8 cellular contexts compared by ENCODE assay signal in the genomic region with DNA sequence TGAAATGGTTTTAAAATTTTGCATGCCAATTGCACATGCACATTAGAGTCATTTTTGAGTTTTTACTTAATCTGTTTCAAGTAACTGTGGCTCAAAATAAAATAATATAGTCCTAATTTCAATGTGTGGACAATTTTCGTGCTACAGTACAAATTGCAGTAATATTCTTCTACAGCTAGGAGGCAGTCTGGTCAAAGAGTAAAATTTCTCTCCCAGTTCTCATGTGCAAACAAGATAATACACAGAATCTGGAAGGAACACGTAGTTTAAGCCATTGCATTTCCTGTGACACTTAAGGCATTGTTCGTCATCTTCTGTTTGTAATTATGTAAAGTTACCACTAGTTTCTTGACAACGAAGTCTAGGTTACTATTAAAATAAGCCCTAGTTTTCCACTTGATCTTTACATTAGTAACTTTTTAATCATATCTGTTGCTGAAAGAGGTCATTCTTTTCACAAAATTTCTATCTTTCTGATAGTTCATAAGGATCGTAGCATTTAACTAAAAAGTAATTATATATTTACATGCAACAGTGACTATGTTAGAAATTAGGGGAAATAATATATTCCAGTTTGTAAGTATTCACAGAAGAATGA. TPM values are rescaled to one million over a fixed set of nuclear protein-coding genes. Genes with fewer than 3 reads are reported as not detected.
DNase-seq lines count a peak whose midpoint lies in the region; ATAC-seq, FAIRE-seq and TF ChIP-seq lines count a peak whose summit lies in the region.

No MANE protein-coding gene starts in this region.

- CTCF ChIA-PET in GM12878 (lab: Yijun Ruan, JAX), result interaction anchor here (0.6 to 1.5 kb wide), 24 partner anchors 9 to 636 kb away, joined by 3 to 11 read pairs (median 4); a partner anchor contains a TSS

- BruUV-seq in GM12878 (replicated peaks; lab: Mats Ljungman, UMichigan), result no TSS peak

- no peaks in the 10 kb centered on the region for H3K79me2 ChIP-seq in GM12878 (ENCODE audit: control insufficient read depth, insufficient read depth, low read length)

- DNase-seq in SHP77 (lab: John Stamatoyannopoulos, UW), result peak; percentile 20 to 37
- DNase-seq in SHP77 treated with DMSO at 0.1 percent for 48 hours (lab: John Stamatoyannopoulos, UW), result no peak
- peak; percentile 8 to 63 for DNase-seq in NCI-H524 (lab: John Stamatoyannopoulos, UW)
- no peak for DNase-seq in GM12878 (ENCODE audit: low read depth, low spot score)
- DNase-seq in kidney, result no peak
- no peak for DNase-seq in upper lobe of left lung
- no peak for DNase-seq in stimulated activated CD4-positive, alpha-beta T cell treated with anti-CD3 and anti-CD28 coated beads, Interleukin-2, amount 100 ng/mL, for 24 hours

- H3K27me3 ChIP-seq in GM12878 (replicated peaks in 1 of 2; ENCODE audit: control insufficient read depth in 2 of 2, insufficient read depth in 2 of 2, low read length in 1 of 2), result no peaks in the 10 kb centered on the region
- H3K27me3 ChIP-seq in upper lobe of left lung, result no peaks in the 10 kb centered on the region

- POLR2A ChIA-PET in GM12878 (lab: Charles Lee), result no interaction called here

- in situ Hi-C loops in GM12878 (cut with MboI), result loop anchor here (10.0 kb wide), 1 partner anchor 580 kb away; no protein-coding TSS in a partner anchor

- no peak for TF ChIP-seq POLR2A in GM12878 (IDR thresholded peaks at IDR 0.05; ENCODE audit: low read depth, low read length)
- TF ChIP-seq POLR2A in upper lobe of left lung (IDR thresholded peaks at IDR 0.05), result no peak

- no peaks in the 10 kb centered on the region for H4K20me1 ChIP-seq in GM12878 (ENCODE audit: control insufficient read depth, insufficient read depth)

- H3K27ac ChIP-seq in GM12878 (ENCODE audit: control insufficient read depth, insufficient read depth) (no peak overlapping the region), kidney (ENCODE audit: low read depth in 2 of 2, low read length in 2 of 2) (no peak overlapping the region), upper lobe of left lung (no peak overlapping the region)

- peak; percentile 58 to 65 (median 60) for TF ChIP-seq CTCF in GM12878 (IDR thresholded peaks at IDR 0.05 in 2 of 3, conservative IDR thresholded peaks at IDR 0.05 in 1 of 3; ENCODE audit: control insufficient read depth in 2 of 3, extremely low read depth in 1 of 3, insufficient read depth in 1 of 3, low read depth in 3 of 3, low read length in 3 of 3)
- peak; percentile 43 for TF ChIP-seq CTCF in kidney (IDR thresholded peaks at IDR 0.05; ENCODE audit: borderline replicate concordance, extremely low read depth, insufficient read depth)
- peak; percentile 41 to 67 (median 60) for TF ChIP-seq CTCF in upper lobe of left lung (IDR thresholded peaks at IDR 0.05)

- intact Hi-C loops in GM12878 (cut with micrococcal nuclease; ENCODE audit: unreplicated experiment), result loop anchor here (1.0 to 10.0 kb wide), 2 partner anchors 200 to 582 kb away; no protein-coding TSS in a partner anchor
- intact Hi-C loops in kidney (cut with DNase I), result no loop called here

- no peak for TF ChIP-seq EP300 in GM12878 (IDR thresholded peaks at IDR 0.05; ENCODE audit: borderline replicate concordance in 1 of 2, control insufficient read depth in 1 of 2, low read depth in 2 of 2, low read length in 2 of 2)
- no peak for TF ChIP-seq EP300 in upper lobe of left lung (IDR thresholded peaks at IDR 0.05)

- H3K9me3 ChIP-seq in GM12878 (replicated peaks; ENCODE audit: control insufficient read depth, insufficient read depth, low read length), result no peaks in the 10 kb centered on the region
- no peaks in the 10 kb centered on the region for H3K9me3 ChIP-seq in kidney (ENCODE audit: control insufficient read depth in 1 of 2, low read length in 2 of 2)
- H3K9me3 ChIP-seq in upper lobe of left lung, result no peaks in the 10 kb centered on the region

- RAD21 ChIA-PET in GM12878 (lab: Charles Lee; ENCODE audit: unreplicated experiment), result interaction anchor here (0.6 to 2.0 kb wide), 7 partner anchors 9 to 582 kb away, joined by 3 to 11 read pairs (median 5); no protein-coding TSS in a partner anchor

- FAIRE-seq in GM12878 (lab: Jason Lieb, UNC), result peak; percentile 73
- FAIRE-seq in kidney (lab: Jason Lieb, UNC), result no peak

- H3K4me3 ChIP-seq in GM12878 (no peak overlapping the region), kidney (ENCODE audit: low read length in 2 of 2) (no peak overlapping the region), upper lobe of left lung (no peak overlapping the region)

- H3K4me2 ChIP-seq in GM12878 (ENCODE audit: control insufficient read depth, insufficient read depth), result no peak overlapping the region

- no peak overlapping the region for H2AFZ ChIP-seq in GM12878 (ENCODE audit: control insufficient read depth, low read depth, low read length)

- H3K9ac ChIP-seq in GM12878 (ENCODE audit: control insufficient read depth, insufficient read depth, low read length) (no peak overlapping the region), kidney (ENCODE audit: low read length in 2 of 2) (no peak overlapping the region)

- H3K36me3 ChIP-seq in GM12878 (ENCODE audit: control insufficient read depth in 2 of 2, insufficient read depth in 2 of 2, low read length in 1 of 2), result peaks cover 0 to 3% of the 10 kb centered on the region in 2 experiments; a peak in 1 of 4 replicates
- peaks cover 4 to 17% of the 10 kb centered on the region in 2 donors for H3K36me3 ChIP-seq in kidney (ENCODE audit: control insufficient read depth in 1 of 2, insufficient read depth in 2 of 2, low read length in 2 of 2)
- peaks cover 9 to 54% (median 12%) of the 10 kb centered on the region in 4 donors for H3K36me3 ChIP-seq in upper lobe of left lung

- H3K4me1 ChIP-seq in GM12878 (ENCODE audit: control insufficient read depth, insufficient read depth, low read length) (no peaks in the 10 kb centered on the region), kidney (ENCODE audit: control insufficient read depth in 1 of 2, insufficient read depth in 1 of 2, low read depth in 1 of 2, low read length in 2 of 2) (no peaks in the 10 kb centered on the region), upper lobe of left lung (no peaks in the 10 kb centered on the region)

- SMC1A ChIA-PET in GM12878 (lab: Charles Lee; ENCODE audit: uncharacterized antibody, unreplicated experiment), result interaction anchor here (0.8 to 1.5 kb wide), 11 partner anchors 9 to 591 kb away, joined by 3 to 5 read pairs (median 3); no protein-coding TSS in a partner anchor

- ATAC-seq in HG02798 (IDR thresholded peaks at IDR 0.05; ENCODE audit: poor library complexity, unreplicated experiment) (peak; percentile 64), GM12878 (peak; percentile 72), upper lobe of left lung (ENCODE audit: low FRiP score in 2 of 2) (peak in 1 of 2 donors; percentile 72)

- 62% methylated on average over 5 of the region's 5 CpGs for WGBS in GM12878 (ENCODE audit: insufficient coverage, insufficient replicate concordance, low lambda C conversion rate, missing lambda C conversion rate)
- whole genome bisulfite sequencing in upper lobe of left lung, 2 donors, result 28 to 32% methylated on average over 5 of the region's 5 CpGs

- TF ChIP-seq RAD21 in GM12878 (IDR thresholded peaks at IDR 0.05; ENCODE audit: insufficient read depth, low read depth, low read length), result peak; percentile 72

RNA-seq across cellular contexts. Expression of a gene that starts 28.9 kb away (rescaled TPM):
- 67.2 and 68.2 TPM in 2 replicates for total RNA-seq in GM12878 (2013; cell fraction: nucleolus; rRNA removed)
- total RNA-seq in GM12878 (2014; rRNA removed), result 10.6 and 10.7 TPM in 2 replicates
- 15.1 and 16.3 TPM in 2 replicates for total RNA-seq in GM12878 (2014; rRNA removed; fragmentation: Illumina TruSeq; extraction: Trizol)
- 12.3 TPM in 2 replicates for total RNA-seq in GM12878 (2021)
- 3.6 TPM for polyA plus RNA-seq in GM12878 (2011; ENCODE audit: low read depth)
- 14.1 and 26.1 TPM in 2 replicates for polyA plus RNA-seq in GM12878 (2011; rRNA removed)
- polyA plus RNA-seq in GM12878 (2011; cell fraction: cytosol; rRNA removed), result 3.8 and 4.4 TPM in 2 replicates
- polyA plus RNA-seq in GM12878 (2011; cell fraction: nucleus; rRNA removed), result 12.8 and 17.3 TPM in 2 replicates
- polyA plus RNA-seq in GM12878 (2012), result 8.6 and 9.5 TPM in 2 replicates
- 11.8 and 16.3 TPM in 2 replicates for polyA plus RNA-seq in GM12878 (2014; fragmentation: Illumina TruSeq; extraction: Trizol)
- 10 to 100 TPM; 12.6 to 15.4 TPM for polyA plus RNA-seq in GM12878 (2014; fragmentation: Nextera tagmentation; extraction: Ambion mirVana)
- 10.4 and 11.0 TPM in 2 replicates for polyA plus RNA-seq in GM12878 (2014; rRNA removed)
- 10 to 100 TPM; 19.3 to 19.4 TPM for polyA plus RNA-seq in GM12878 (2016; fragmentation: Nextera tagmentation; extraction: Ambion mirVana)
- polyA minus RNA-seq in GM12878 (2011; rRNA and poly(A)+ RNA removed), result 8.6 and 11.1 TPM in 2 replicates
- 2.5 and 4.6 TPM in 2 replicates for polyA minus RNA-seq in GM12878 (2011; cell fraction: cytosol; rRNA and poly(A)+ RNA removed)
- 11.7 and 14.7 TPM in 2 replicates for polyA minus RNA-seq in GM12878 (2011; cell fraction: nucleus; rRNA and poly(A)+ RNA removed)
- total RNA-seq in kidney, result 23.3 TPM
- polyA plus RNA-seq in kidney (ENCODE audit: insufficient read depth, low read depth, low replicate concordance), result 11.3 TPM
- total RNA-seq in upper lobe of left lung, result 10 to 100 TPM; 10.7 to 36.7 (median 19.2) TPM

RNA-seq across cellular contexts. Expression of a gene that starts 29.5 kb away (rescaled TPM):
- total RNA-seq in GM12878 (2013; cell fraction: nucleolus; rRNA removed), result 156 and 173 TPM in 2 replicates
- 103 and 108 TPM in 2 replicates for total RNA-seq in GM12878 (2014; rRNA removed)
- 90.7 and 93.8 TPM in 2 replicates for total RNA-seq in GM12878 (2014; rRNA removed; fragmentation: Illumina TruSeq; extraction: Trizol)
- total RNA-seq in GM12878 (2021), result 94.3 and 103 TPM in 2 replicates
- polyA plus RNA-seq in GM12878 (2011; ENCODE audit: low read depth), result 23.1 TPM
- polyA plus RNA-seq in GM12878 (2011; rRNA removed), result 70.5 and 93.6 TPM in 2 replicates
- 63.0 and 74.4 TPM in 2 replicates for polyA plus RNA-seq in GM12878 (2011; cell fraction: cytosol; rRNA removed)
- 135 and 140 TPM in 2 replicates for polyA plus RNA-seq in GM12878 (2011; cell fraction: nucleus; rRNA removed)
- polyA plus RNA-seq in GM12878 (2012), result 32.0 and 43.9 TPM in 2 replicates
- polyA plus RNA-seq in GM12878 (2014; fragmentation: Illumina TruSeq; extraction: Trizol), result 86.4 and 89.5 TPM in 2 replicates
- 10 to 100 TPM; 30.9 to 37.2 TPM for polyA plus RNA-seq in GM12878 (2014; fragmentation: Nextera tagmentation; extraction: Ambion mirVana)
- polyA plus RNA-seq in GM12878 (2014; rRNA removed), result 62.3 and 68.1 TPM in 2 replicates
- 100 to 1,000 TPM; 117 to 122 TPM for polyA plus RNA-seq in GM12878 (2016; fragmentation: Nextera tagmentation; extraction: Ambion mirVana)
- polyA minus RNA-seq in GM12878 (2011; rRNA and poly(A)+ RNA removed), result 121 and 130 TPM in 2 replicates
- 39.6 and 44.7 TPM in 2 replicates for polyA minus RNA-seq in GM12878 (2011; cell fraction: cytosol; rRNA and poly(A)+ RNA removed)
- 67.6 and 101 TPM in 2 replicates for polyA minus RNA-seq in GM12878 (2011; cell fraction: nucleus; rRNA and poly(A)+ RNA removed)
- total RNA-seq in kidney, result 89.9 TPM
- 27.4 TPM for polyA plus RNA-seq in kidney (ENCODE audit: insufficient read depth, low read depth, low replicate concordance)
- total RNA-seq in upper lobe of left lung, result 100 to 1,000 TPM in 2 of 6 donors, 10 to 100 TPM in 4; 42.2 to 132 (median 82.3) TPM

RNA-seq across cellular contexts. Expression of a gene that starts 56.4 kb away (rescaled TPM):
- total RNA-seq in GM12878 (2013; cell fraction: nucleolus; rRNA removed), result 0.48 TPM in 1 of 2 replicates, not detected in the other
- not detected in 2 replicates for total RNA-seq in GM12878 (2014; rRNA removed)
- not detected in 2 replicates for total RNA-seq in GM12878 (2014; rRNA removed; fragmentation: Illumina TruSeq; extraction: Trizol)
- not detected in 2 replicates for total RNA-seq in GM12878 (2021)
- polyA plus RNA-seq in GM12878 (2011; ENCODE audit: low read depth), result not detected
- not detected in 2 replicates for polyA plus RNA-seq in GM12878 (2011; rRNA removed)
- polyA plus RNA-seq in GM12878 (2011; cell fraction: cytosol; rRNA removed), result not detected in 2 replicates
- polyA plus RNA-seq in GM12878 (2011; cell fraction: nucleus; rRNA removed), result not detected in 2 replicates
- 0.15 TPM in 1 of 2 replicates, not detected in the other for polyA plus RNA-seq in GM12878 (2012)
- not detected in 2 replicates for polyA plus RNA-seq in GM12878 (2014; fragmentation: Illumina TruSeq; extraction: Trizol)
- polyA plus RNA-seq in GM12878 (2014; fragmentation: Nextera tagmentation; extraction: Ambion mirVana), result under 1 TPM in 1 of 2 experiments, not detected in 1; 0.11 TPM
- polyA plus RNA-seq in GM12878 (2014; rRNA removed), result not detected in 2 replicates
- polyA plus RNA-seq in GM12878 (2016; fragmentation: Nextera tagmentation; extraction: Ambion mirVana), result not detected
- polyA minus RNA-seq in GM12878 (2011; rRNA and poly(A)+ RNA removed), result not detected in 2 replicates
- polyA minus RNA-seq in GM12878 (2011; cell fraction: cytosol; rRNA and poly(A)+ RNA removed), result not detected in 2 replicates
- polyA minus RNA-seq in GM12878 (2011; cell fraction: nucleus; rRNA and poly(A)+ RNA removed), result not detected in 2 replicates
- not detected for total RNA-seq in kidney
- not detected for polyA plus RNA-seq in kidney (ENCODE audit: insufficient read depth, low read depth, low replicate concordance)
- total RNA-seq in upper lobe of left lung, result not detected

Comparison
In these comparisons a context has a peak if more than half of its experiments do, and no peak if none do; other contexts are left out.
1. DNase-seq: peak in SHP77 (2 of 2) and NCI-H524 (2 of 2); none in SHP77 treated with DMSO at 0.1 percent for 48 hours (single experiment), GM12878 (single experiment), kidney (single experiment), upper lobe of left lung (0 of 2) and stimulated activated CD4-positive, alpha-beta T cell treated with anti-CD3 and anti-CD28 coated beads, Interleukin-2, amount 100 ng/mL, for 24 hours (0 of 2).
2. Peak in every context shown above with its lines, with median percentiles within 50 percentile points of each other: CTCF ChIP-seq.